ENCODE assay signal across 20 cellular contexts in genomic region chr9:34783951-34784487, GRCh38.
DNase-seq lines count a peak whose midpoint lies in the region; ATAC-seq and TF ChIP-seq lines count a peak whose summit lies in the region.
"Had no signal": no experiment of that assay in that cellular context is flagged by ENCODE, and none has a peak within 500 bp of the region (broad histone marks: within the 10 kb centered on the region; RNA-seq: fewer than 3 reads in every experiment).

No MANE protein-coding gene starts in this region.

- TF ChIP-seq CTCF in GM13977 (IDR thresholded peaks at IDR 0.05; ENCODE audit: extremely low read depth, insufficient read depth, missing control alignments), result no peak
- TF ChIP-seq CTCF in activated CD8-positive, alpha-beta T cell treated with anti-CD3 and anti-CD28 coated beads for 36 hours (IDR thresholded peaks at IDR 0.05), result no peak

- no peaks in the 10 kb centered on the region for H3K4me1 Mint-ChIP-seq in activated CD8-positive, alpha-beta T cell treated with anti-CD3 and anti-CD28 coated beads for 36 hours (ENCODE audit: low read depth)
- H3K4me1 Mint-ChIP-seq: activated CD4-positive, alpha-beta T cell treated with anti-CD3 and anti-CD28 coated beads, Interleukin-2, amount 10 ng/mL, durations not matched to agents 24 days and 14 days; activated naive CD8-positive, alpha-beta T cell treated with anti-CD3 and anti-CD28 coated beads, Interleukin-2, amount 10 ng/mL, durations not matched to agents 7 days and 5 days; stimulated activated effector memory CD8-positive, alpha-beta T cell treated with anti-CD3 and anti-CD28 coated beads, Interleukin-12 subunit alpha, Interleukin-12 subunit beta, amount 100 ng/mL, for 72 hours had no signal

- peak; percentile 36 for DNase-seq in GM13977 (ENCODE audit: low spot score)
- peak; percentile 14 for DNase-seq in middle frontal gyrus (ENCODE audit: extremely low spot score, low spot score)
- DNase-seq in activated CD8-positive, alpha-beta T cell treated with anti-CD3 and anti-CD28 coated beads for 36 hours, result no peak
- no peak for DNase-seq in NK-92 (lab: John Stamatoyannopoulos, UW; ENCODE audit: unreplicated experiment)
- DNase-seq: activated CD4-positive, alpha-beta T cell treated with anti-CD3 and anti-CD28 coated beads, Interleukin-2, amount 10 ng/mL, durations not matched to agents 24 days and 14 days; activated effector memory CD4-positive, alpha-beta T cell treated with anti-CD3 and anti-CD28 coated beads, Interleukin-2, amount 50 U/mL, for 16 hours; activated naive CD8-positive, alpha-beta T cell treated with anti-CD3 and anti-CD28 coated beads, Interleukin-2, amount 10 ng/mL, durations not matched to agents 7 days and 5 days; activated T-cell treated with anti-CD3 and anti-CD28 coated beads, Interleukin-2, amount 50 U/mL, for 1 hour; aorta; effector CD4-positive, alpha-beta T cell; NCI-H146; NCI-H446; ovary; upper lobe of right lung had no signal

- intact Hi-C loops in activated CD8-positive, alpha-beta T cell treated with anti-CD3 and anti-CD28 coated beads for 36 hours (cut with micrococcal nuclease), result no loop called here

- in situ Hi-C loops in GM13977 (cut with MboI; ENCODE audit: low pct_unique_long_range_greater_than_20kb, low sequenced_read_pairs, unreplicated experiment), result no loop called here

- H3K27me3 Mint-ChIP-seq in activated CD8-positive, alpha-beta T cell treated with anti-CD3 and anti-CD28 coated beads for 36 hours, result peaks cover 7% of the 10 kb centered on the region

- CTCF ChIA-PET in activated CD8-positive, alpha-beta T cell treated with anti-CD3 and anti-CD28 coated beads for 36 hours (lab: Charles Lee), result no interaction called here

- H3K27ac Mint-ChIP-seq in activated CD8-positive, alpha-beta T cell treated with anti-CD3 and anti-CD28 coated beads for 36 hours, result no peak overlapping the region
- H3K27ac Mint-ChIP-seq: activated CD4-positive, alpha-beta T cell treated with anti-CD3 and anti-CD28 coated beads, Interleukin-2, amount 10 ng/mL, durations not matched to agents 24 days and 14 days; activated naive CD8-positive, alpha-beta T cell treated with anti-CD3 and anti-CD28 coated beads, Interleukin-2, amount 10 ng/mL, durations not matched to agents 7 days and 5 days; stimulated activated effector memory CD8-positive, alpha-beta T cell treated with anti-CD3 and anti-CD28 coated beads, Interleukin-12 subunit alpha, Interleukin-12 subunit beta, amount 100 ng/mL, for 72 hours had no signal

- H3K9me3 Mint-ChIP-seq in activated CD8-positive, alpha-beta T cell treated with anti-CD3 and anti-CD28 coated beads for 36 hours, result no peaks in the 10 kb centered on the region
- H3K9me3 Mint-ChIP-seq: activated CD4-positive, alpha-beta T cell treated with anti-CD3 and anti-CD28 coated beads, Interleukin-2, amount 10 ng/mL, durations not matched to agents 24 days and 14 days; activated naive CD8-positive, alpha-beta T cell treated with anti-CD3 and anti-CD28 coated beads, Interleukin-2, amount 10 ng/mL, durations not matched to agents 7 days and 5 days; stimulated activated effector memory CD8-positive, alpha-beta T cell treated with anti-CD3 and anti-CD28 coated beads, Interleukin-12 subunit alpha, Interleukin-12 subunit beta, amount 100 ng/mL, for 72 hours had no signal

- POLR2A ChIA-PET in activated CD8-positive, alpha-beta T cell treated with anti-CD3 and anti-CD28 coated beads for 36 hours (lab: Charles Lee), result no interaction called here

- peak; percentile 57 for ATAC-seq in GM19043 (IDR thresholded peaks at IDR 0.05; ENCODE audit: low read depth, unreplicated experiment)
- peak; percentile 71 for ATAC-seq in HG02885 (IDR thresholded peaks at IDR 0.05; ENCODE audit: poor library complexity, unreplicated experiment)
- no peak for ATAC-seq in GM19395 (IDR thresholded peaks at IDR 0.05; ENCODE audit: unreplicated experiment)
- ATAC-seq in activated CD8-positive, alpha-beta T cell treated with anti-CD3 and anti-CD28 coated beads for 36 hours, result no peak
- ATAC-seq in esophagus mucosa, result no peak
- ATAC-seq: left lobe of liver; stimulated activated effector memory CD8-positive, alpha-beta T cell treated with anti-CD3 and anti-CD28 coated beads, Interleukin-12 subunit alpha, Interleukin-12 subunit beta, amount 100 ng/mL, for 72 hours; upper lobe of right lung had no signal

- no peaks in the 10 kb centered on the region for H3K36me3 Mint-ChIP-seq in activated CD8-positive, alpha-beta T cell treated with anti-CD3 and anti-CD28 coated beads for 36 hours (ENCODE audit: low read depth)
- H3K36me3 Mint-ChIP-seq: activated naive CD8-positive, alpha-beta T cell treated with anti-CD3 and anti-CD28 coated beads, Interleukin-2, amount 10 ng/mL, durations not matched to agents 7 days and 5 days; stimulated activated effector memory CD8-positive, alpha-beta T cell treated with anti-CD3 and anti-CD28 coated beads, Interleukin-12 subunit alpha, Interleukin-12 subunit beta, amount 100 ng/mL, for 72 hours had no signal

- H3K4me3 Mint-ChIP-seq in activated CD8-positive, alpha-beta T cell treated with anti-CD3 and anti-CD28 coated beads for 36 hours, result no peak overlapping the region
- H3K4me3 Mint-ChIP-seq: activated CD4-positive, alpha-beta T cell treated with anti-CD3 and anti-CD28 coated beads, Interleukin-2, amount 10 ng/mL, durations not matched to agents 24 days and 14 days; activated naive CD8-positive, alpha-beta T cell treated with anti-CD3 and anti-CD28 coated beads, Interleukin-2, amount 10 ng/mL, durations not matched to agents 7 days and 5 days; stimulated activated effector memory CD8-positive, alpha-beta T cell treated with anti-CD3 and anti-CD28 coated beads, Interleukin-12 subunit alpha, Interleukin-12 subunit beta, amount 100 ng/mL, for 72 hours had no signal

Comparison
In these comparisons a context has a peak if more than half of its experiments do, and no peak if none do; other contexts are left out.
1. DNase-seq: peak in GM13977 (single experiment) and middle frontal gyrus (single experiment); none in activated CD8-positive, alpha-beta T cell treated with anti-CD3 and anti-CD28 coated beads for 36 hours (single experiment) and NK-92 (single experiment).
2. ATAC-seq: peak in GM19043 (single experiment) and HG02885 (single experiment); none in GM19395 (single experiment), activated CD8-positive, alpha-beta T cell treated with anti-CD3 and anti-CD28 coated beads for 36 hours (single experiment) and esophagus mucosa (single experiment).